ENCODE assay signal across 11 cellular contexts in the genomic region with DNA sequence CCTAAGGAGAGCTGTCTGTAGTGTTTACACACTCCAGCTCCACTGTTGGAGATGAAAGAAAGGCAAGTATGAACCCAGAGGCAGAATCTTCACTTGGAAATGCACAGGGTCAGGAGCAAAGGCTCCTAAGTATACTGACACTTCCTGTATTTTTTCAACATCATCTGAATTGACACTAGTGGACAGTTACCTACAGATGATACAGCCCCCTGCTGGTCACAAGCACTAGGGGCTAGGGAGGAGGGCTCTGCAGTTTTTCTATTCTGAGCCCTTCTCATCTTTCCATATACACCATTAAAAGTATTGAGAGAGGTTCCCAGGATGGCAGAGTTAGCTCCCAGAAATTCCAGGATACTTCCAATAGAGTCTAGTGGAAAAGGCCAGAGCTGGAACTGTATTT.
A peak's percentile ranks its signal among the peaks of the same experiment; 100 is the strongest.
DNase-seq lines count a peak whose midpoint lies in the region; ATAC-seq and TF ChIP-seq lines count a peak whose summit lies in the region.
"Had no signal": no experiment of that assay in that cellular context is flagged by ENCODE, and none has a peak within 500 bp of the region (broad histone marks: within the 10 kb centered on the region; RNA-seq: fewer than 3 reads in every experiment).

No MANE protein-coding gene starts in this region.

- no peak overlapping the region for H3K9ac ChIP-seq in smooth muscle cell (ENCODE audit: low read depth)

- H3K4me1 Mint-ChIP-seq in activated CD4-positive, alpha-beta T cell treated with anti-CD3 and anti-CD28 coated beads for 36 hours: no peaks in the 10 kb centered on the region
- no peaks in the 10 kb centered on the region for H3K4me1 Mint-ChIP-seq in osteocyte (ENCODE audit: unreplicated experiment)
- H3K4me1 Mint-ChIP-seq in CD14-positive monocyte: no peaks in the 10 kb centered on the region

- no peaks in the 10 kb centered on the region for H3K36me3 Mint-ChIP-seq in activated CD4-positive, alpha-beta T cell treated with anti-CD3 and anti-CD28 coated beads for 36 hours (ENCODE audit: low read depth)
- no peaks in the 10 kb centered on the region for H3K36me3 Mint-ChIP-seq in osteocyte (ENCODE audit: unreplicated experiment)
- no peaks in the 10 kb centered on the region for H3K36me3 Mint-ChIP-seq in CD14-positive monocyte

- CTCF ChIA-PET in activated CD4-positive, alpha-beta T cell treated with anti-CD3 and anti-CD28 coated beads for 36 hours (lab: Charles Lee): no interaction called here

- POLR2A ChIA-PET in activated CD4-positive, alpha-beta T cell treated with anti-CD3 and anti-CD28 coated beads for 36 hours (lab: Charles Lee): no interaction called here

- no peaks in the 10 kb centered on the region for H4K20me1 ChIP-seq in smooth muscle cell (ENCODE audit: low read depth)

- H3K27ac ChIP-seq in smooth muscle cell (ENCODE audit: low read depth): no peak overlapping the region
- H3K27ac ChIP-seq: neutrophil had no signal

- no peak overlapping the region for H2AFZ ChIP-seq in smooth muscle cell (ENCODE audit: low read depth)

- no peaks in the 10 kb centered on the region for H3K36me3 ChIP-seq in smooth muscle cell (ENCODE audit: low read depth)
- H3K36me3 ChIP-seq: neutrophil had no signal

- no peaks in the 10 kb centered on the region for H3K4me1 ChIP-seq in smooth muscle cell (ENCODE audit: low read depth)

- intact Hi-C loops in activated CD4-positive, alpha-beta T cell treated with anti-CD3 and anti-CD28 coated beads for 36 hours (cut with DNase I, micrococcal nuclease): no loop called here
- intact Hi-C loops in CD14-positive monocyte (cut with micrococcal nuclease): no loop called here

- no peaks in the 10 kb centered on the region for H3K27me3 Mint-ChIP-seq in activated CD4-positive, alpha-beta T cell treated with anti-CD3 and anti-CD28 coated beads for 36 hours
- H3K27me3 Mint-ChIP-seq in osteocyte (ENCODE audit: unreplicated experiment): no peaks in the 10 kb centered on the region
- H3K27me3 Mint-ChIP-seq in CD14-positive monocyte (ENCODE audit: low read depth in 3 of 3): peaks cover 0 to 1% (median 0%) of the 10 kb centered on the region in 3 donors

- TF ChIP-seq CTCF in smooth muscle cell (IDR thresholded peaks at IDR 0.05; ENCODE audit: borderline replicate concordance, insufficient read depth, poor library complexity, severe bottlenecking): peak; percentile 25
- TF ChIP-seq CTCF in osteocyte (IDR thresholded peaks at IDR 0.05): no peak
- TF ChIP-seq CTCF in CD14-positive monocyte (IDR thresholded peaks at IDR 0.05): no peak

- H3K4me2 ChIP-seq in smooth muscle cell: no peak overlapping the region

- H3F3A ChIP-seq in smooth muscle cell (ENCODE audit: low read depth): no peaks in the 10 kb centered on the region

- H3K27ac Mint-ChIP-seq in activated CD4-positive, alpha-beta T cell treated with anti-CD3 and anti-CD28 coated beads for 36 hours: no peak overlapping the region
- H3K27ac Mint-ChIP-seq in osteocyte (ENCODE audit: unreplicated experiment): no peak overlapping the region
- no peak overlapping the region for H3K27ac Mint-ChIP-seq in CD14-positive monocyte

- peak; percentile 4 for DNase-seq in activated CD4-positive, alpha-beta T cell treated with anti-CD3 and anti-CD28 coated beads for 36 hours
- no peak for DNase-seq in activated CD4-positive, alpha-beta T cell treated with anti-CD3 and anti-CD28 coated beads for 1 hour
- peak; percentile 44 for DNase-seq in RKO (ENCODE audit: low spot score)
- DNase-seq in smooth muscle cell (lab: John Stamatoyannopoulos, UW; ENCODE audit: unreplicated experiment): no peak
- DNase-seq in osteocyte (ENCODE audit: extremely low spot score, unreplicated experiment): no peak
- no peak for DNase-seq in CD14-positive monocyte (ENCODE audit: low spot score)
- DNase-seq: activated naive CD4-positive, alpha-beta T cell; stimulated activated naive CD4-positive, alpha-beta T cell had no signal

- peaks cover 4% of the 10 kb centered on the region for H3K9me3 Mint-ChIP-seq in activated CD4-positive, alpha-beta T cell treated with anti-CD3 and anti-CD28 coated beads for 36 hours (ENCODE audit: low read depth)
- peaks cover 26% of the 10 kb centered on the region for H3K9me3 Mint-ChIP-seq in osteocyte (ENCODE audit: unreplicated experiment)
- H3K9me3 Mint-ChIP-seq in CD14-positive monocyte: peaks cover 0 to 2% (median 0%) of the 10 kb centered on the region in 7 donors

- H3K9me3 ChIP-seq in smooth muscle cell (replicated peaks; ENCODE audit: low read depth): no peaks in the 10 kb centered on the region
- H3K9me3 ChIP-seq: neutrophil had no signal

- H3K4me3 ChIP-seq in smooth muscle cell: no peak overlapping the region

- ATAC-seq in activated CD4-positive, alpha-beta T cell treated with anti-CD3 and anti-CD28 coated beads for 36 hours: no peak
- ATAC-seq in HG03378 (IDR thresholded peaks at IDR 0.05; ENCODE audit: unreplicated experiment) (peak; percentile 72), HG02884 (IDR thresholded peaks at IDR 0.05; ENCODE audit: unreplicated experiment) (no peak)

- no peak overlapping the region for H3K4me3 Mint-ChIP-seq in activated CD4-positive, alpha-beta T cell treated with anti-CD3 and anti-CD28 coated beads for 36 hours
- no peak overlapping the region for H3K4me3 Mint-ChIP-seq in osteocyte (ENCODE audit: unreplicated experiment)
- H3K4me3 Mint-ChIP-seq in CD14-positive monocyte: no peak overlapping the region

- no peaks in the 10 kb centered on the region for H3K27me3 ChIP-seq in smooth muscle cell (ENCODE audit: low read depth)
- H3K27me3 ChIP-seq: neutrophil had no signal

- H3K79me2 ChIP-seq in smooth muscle cell (ENCODE audit: low read depth): no peaks in the 10 kb centered on the region

Comparison
In these comparisons a context has a peak if more than half of its experiments do, and no peak if none do; other contexts are left out.
1. DNase-seq: peak in activated CD4-positive, alpha-beta T cell treated with anti-CD3 and anti-CD28 coated beads for 36 hours (single experiment) and RKO (single experiment); none in activated CD4-positive, alpha-beta T cell treated with anti-CD3 and anti-CD28 coated beads for 1 hour (single experiment), smooth muscle cell (single experiment), osteocyte (single experiment) and CD14-positive monocyte (single experiment).